1 cellular context compared by ENCODE assay signal in genomic region chr5:172669808-172670402, GRCh38.
TF ChIP-seq lines count a peak whose summit lies in the region.

No MANE protein-coding gene starts in this region.

TF ChIP-seq in K562, 482 proteins besides CTCF, POLR2A, EP300 and RAD21:
- TF ChIP-seq HDAC8 (tag; IDR thresholded peaks at IDR 0.05): no peak
- TF ChIP-seq ZBTB33 (CRISPR knock-in tag; IDR thresholded peaks at IDR 0.05): peak; percentile 80
